In the genomic region with DNA sequence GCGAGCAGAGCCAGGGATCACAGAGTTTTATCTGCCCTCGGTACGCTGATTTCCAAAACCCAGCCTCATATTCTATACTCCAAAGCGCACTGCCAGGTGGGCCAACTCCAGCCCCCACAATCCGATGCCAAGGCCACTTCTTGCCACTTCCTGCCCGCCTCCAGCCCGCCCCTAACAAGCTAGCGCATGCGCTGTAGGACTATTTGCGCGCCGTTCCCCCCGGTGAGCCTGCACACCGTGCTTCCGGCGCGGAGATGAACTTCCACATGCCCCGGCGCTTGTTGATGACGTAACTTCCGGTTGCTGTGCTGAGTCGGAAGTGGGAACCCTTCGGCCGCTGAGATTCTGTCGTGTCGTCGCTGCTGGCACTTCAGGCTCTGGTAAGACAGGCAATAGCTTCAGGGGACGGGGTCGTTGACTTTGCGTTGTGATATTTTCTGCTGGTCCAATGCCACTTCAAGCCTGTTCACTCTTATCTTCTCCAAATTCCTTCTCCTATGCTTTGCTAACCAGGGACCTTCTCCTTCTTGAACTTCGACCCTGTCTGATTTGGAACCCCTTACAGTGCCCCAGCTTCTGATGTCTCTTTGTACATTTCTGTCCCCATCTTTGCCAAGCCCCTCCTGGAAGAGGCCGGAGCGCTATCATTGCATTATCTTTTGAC, we compare ENCODE assay signal across 8 cellular contexts. TPM values are rescaled to one million over a fixed set of nuclear protein-coding genes. Genes with fewer than 3 reads are reported as not detected.
DNase-seq lines count a peak whose midpoint lies in the region; ATAC-seq and TF ChIP-seq lines count a peak whose summit lies in the region.

A gene with protein sequence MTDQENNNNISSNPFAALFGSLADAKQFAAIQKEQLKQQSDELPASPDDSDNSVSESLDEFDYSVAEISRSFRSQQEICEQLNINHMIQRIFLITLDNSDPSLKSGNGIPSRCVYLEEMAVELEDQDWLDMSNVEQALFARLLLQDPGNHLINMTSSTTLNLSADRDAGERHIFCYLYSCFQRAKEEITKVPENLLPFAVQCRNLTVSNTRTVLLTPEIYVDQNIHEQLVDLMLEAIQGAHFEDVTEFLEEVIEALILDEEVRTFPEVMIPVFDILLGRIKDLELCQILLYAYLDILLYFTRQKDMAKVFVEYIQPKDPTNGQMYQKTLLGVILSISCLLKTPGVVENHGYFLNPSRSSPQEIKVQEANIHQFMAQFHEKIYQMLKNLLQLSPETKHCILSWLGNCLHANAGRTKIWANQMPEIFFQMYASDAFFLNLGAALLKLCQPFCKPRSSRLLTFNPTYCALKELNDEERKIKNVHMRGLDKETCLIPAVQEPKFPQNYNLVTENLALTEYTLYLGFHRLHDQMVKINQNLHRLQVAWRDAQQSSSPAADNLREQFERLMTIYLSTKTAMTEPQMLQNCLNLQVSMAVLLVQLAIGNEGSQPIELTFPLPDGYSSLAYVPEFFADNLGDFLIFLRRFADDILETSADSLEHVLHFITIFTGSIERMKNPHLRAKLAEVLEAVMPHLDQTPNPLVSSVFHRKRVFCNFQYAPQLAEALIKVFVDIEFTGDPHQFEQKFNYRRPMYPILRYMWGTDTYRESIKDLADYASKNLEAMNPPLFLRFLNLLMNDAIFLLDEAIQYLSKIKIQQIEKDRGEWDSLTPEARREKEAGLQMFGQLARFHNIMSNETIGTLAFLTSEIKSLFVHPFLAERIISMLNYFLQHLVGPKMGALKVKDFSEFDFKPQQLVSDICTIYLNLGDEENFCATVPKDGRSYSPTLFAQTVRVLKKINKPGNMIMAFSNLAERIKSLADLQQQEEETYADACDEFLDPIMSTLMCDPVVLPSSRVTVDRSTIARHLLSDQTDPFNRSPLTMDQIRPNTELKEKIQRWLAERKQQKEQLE (plus strand): TSS at position 306 of the 664 bp plus-strand sequence. CDS start 5,481 bp downstream, outside the sequence.

- peak; percentile 97 for DNase-seq in DMS53 (lab: John Stamatoyannopoulos, UW)
- peak; percentile 87 for DNase-seq in LHCN-M2 (ENCODE audit: low read depth)
- DNase-seq in RPMI8226: peak; percentile 99
- peak; percentile 94 to 98 for DNase-seq in activated T-helper 1 cell treated with anti-CD3 and anti-CD28 coated beads, Interleukin-2, amount 50 U/mL, for 16 hours (ENCODE audit: low read depth in 1 of 2, low spot score in 1 of 2)
- peak; percentile 91 to 95 for DNase-seq in fibroblast of lung (ENCODE audit: low read depth in 2 of 2)
- DNase-seq in naive thymus-derived CD4-positive, alpha-beta T cell: peak; percentile 89 to 96 (median 95)
- DNase-seq in stimulated activated naive B cell treated with anti-CD40 and anti-IgM and Interleukin-4, amounts not matched to agents 10 μg/mL and 1 μg/mL and 100 μg/mL, for 72 hours: peak; percentile 97

- peak within 1 kb of the TSS; percentile 73 for H3K27ac ChIP-seq in fibroblast of lung (ENCODE audit: insufficient read depth, low read length)
- H3K27ac ChIP-seq in naive thymus-derived CD4-positive, alpha-beta T cell (ENCODE audit: low read depth, low read length): peak within 1 kb of the TSS; percentile 93

- peak within 1 kb of the TSS; percentile 81 for H3K4me2 ChIP-seq in fibroblast of lung (ENCODE audit: extremely low read depth, insufficient read depth, low read length)

- H3K27me3 Mint-ChIP-seq in naive thymus-derived CD4-positive, alpha-beta T cell: peaks cover 0 to 6% (median 0%) of the 10 kb centered on the region in 5 donors
- H3K27me3 Mint-ChIP-seq in stimulated activated naive B cell treated with anti-CD40 and anti-IgM and Interleukin-4, amounts not matched to agents 10 μg/mL and 1 μg/mL and 100 μg/mL, for 72 hours: no peaks in the 10 kb centered on the region

- no peaks in the 10 kb centered on the region for H3K9me3 ChIP-seq in fibroblast of lung (ENCODE audit: control insufficient read depth, insufficient read depth, low read depth, low read length)
- H3K9me3 ChIP-seq in naive thymus-derived CD4-positive, alpha-beta T cell (ENCODE audit: control insufficient read depth in 2 of 3, low read length in 3 of 3): no peaks in the 10 kb centered on the region

- peak within 1 kb of the TSS; percentile 92 to 99 (median 96) for H3K4me3 Mint-ChIP-seq in naive thymus-derived CD4-positive, alpha-beta T cell
- peak within 1 kb of the TSS; percentile 93 to 96 for H3K4me3 Mint-ChIP-seq in stimulated activated naive B cell treated with anti-CD40 and anti-IgM and Interleukin-4, amounts not matched to agents 10 μg/mL and 1 μg/mL and 100 μg/mL, for 72 hours

- H3K27me3 ChIP-seq in fibroblast of lung (ENCODE audit: control insufficient read depth, insufficient read depth, low read length): no peaks in the 10 kb centered on the region
- H3K27me3 ChIP-seq in naive thymus-derived CD4-positive, alpha-beta T cell (ENCODE audit: control insufficient read depth in 2 of 2, insufficient read depth in 2 of 2, low read length in 2 of 2): no peaks in the 10 kb centered on the region

- H3K4me1 ChIP-seq in fibroblast of lung (ENCODE audit: control insufficient read depth, extremely low read depth, insufficient read depth, low read length): no peaks in the 10 kb centered on the region
- peaks cover 18 to 27% of the 10 kb centered on the region in 2 donors for H3K4me1 ChIP-seq in naive thymus-derived CD4-positive, alpha-beta T cell (ENCODE audit: control insufficient read depth in 2 of 2, insufficient read depth in 2 of 2, low read length in 2 of 2)

- H3K4me1 Mint-ChIP-seq in naive thymus-derived CD4-positive, alpha-beta T cell: peaks cover 30 to 61% (median 51%) of the 10 kb centered on the region in 7 donors
- H3K4me1 Mint-ChIP-seq in stimulated activated naive B cell treated with anti-CD40 and anti-IgM and Interleukin-4, amounts not matched to agents 10 μg/mL and 1 μg/mL and 100 μg/mL, for 72 hours: peaks cover 19 to 38% of the 10 kb centered on the region in 2 donors

- peak within 1 kb of the TSS; percentile 96 to 100 (median 98) for H3K27ac Mint-ChIP-seq in naive thymus-derived CD4-positive, alpha-beta T cell
- peak within 1 kb of the TSS; percentile 96 for H3K27ac Mint-ChIP-seq in stimulated activated naive B cell treated with anti-CD40 and anti-IgM and Interleukin-4, amounts not matched to agents 10 μg/mL and 1 μg/mL and 100 μg/mL, for 72 hours

- TF ChIP-seq CTCF in fibroblast of lung (conservative IDR thresholded peaks at IDR 0.05 in 1 of 2, IDR thresholded peaks at IDR 0.05 in 1 of 2; ENCODE audit: low read depth in 1 of 2, low read length in 2 of 2): no peak

- CTCF ChIA-PET in naive thymus-derived CD4-positive, alpha-beta T cell (lab: Charles Lee): interaction anchor here (0.8 to 3.6 kb wide), 4 partner anchors 17 to 64 kb away, joined by 3 to 21 read pairs (median 12); a partner anchor contains a TSS

- H3K9me3 Mint-ChIP-seq in naive thymus-derived CD4-positive, alpha-beta T cell: peaks cover 0 to 11% (median 0%) of the 10 kb centered on the region in 11 donors
- H3K9me3 Mint-ChIP-seq in stimulated activated naive B cell treated with anti-CD40 and anti-IgM and Interleukin-4, amounts not matched to agents 10 μg/mL and 1 μg/mL and 100 μg/mL, for 72 hours: peaks cover 0 to 2% of the 10 kb centered on the region in 2 donors

- peak within 1 kb of the TSS; percentile 99 for H2AFZ ChIP-seq in fibroblast of lung (ENCODE audit: low read length)

- H3K4me3 ChIP-seq in fibroblast of lung (replicated peaks in 1 of 4; ENCODE audit: control extremely low read depth in 1 of 4, insufficient read depth in 1 of 4, low read depth in 3 of 4, low read length in 4 of 4): peak within 1 kb of the TSS; percentile 82 to 98 (median 92)
- peak within 1 kb of the TSS; percentile 87 for H3K4me3 ChIP-seq in naive thymus-derived CD4-positive, alpha-beta T cell (ENCODE audit: low read length)

- peak; percentile 93 for ATAC-seq in GM21737 (IDR thresholded peaks at IDR 0.05; ENCODE audit: unreplicated experiment)
- ATAC-seq in naive thymus-derived CD4-positive, alpha-beta T cell: peak; percentile 96
- peak; percentile 99 for ATAC-seq in stimulated activated naive B cell treated with anti-CD40 and anti-IgM and Interleukin-4, amounts not matched to agents 10 μg/mL and 1 μg/mL and 100 μg/mL, for 72 hours (replicated peaks)

- H4K20me1 ChIP-seq in fibroblast of lung (ENCODE audit: control insufficient read depth, extremely low read depth, insufficient read depth, low read length): no peaks in the 10 kb centered on the region

- peaks cover 38% of the 10 kb centered on the region for H3K79me2 ChIP-seq in fibroblast of lung (ENCODE audit: control insufficient read depth, insufficient read depth, low read length)

- POLR2A ChIA-PET in naive thymus-derived CD4-positive, alpha-beta T cell (lab: Charles Lee): interaction anchor here (0.9 to 5.3 kb wide), 16 partner anchors 9 to 858 kb away, joined by 3 to 36 read pairs (median 4); a partner anchor contains a TSS

- H3K9ac ChIP-seq in fibroblast of lung (ENCODE audit: insufficient read depth, low read length): peak within 1 kb of the TSS; percentile 73

- peaks cover 0 to 18% (median 12%) of the 10 kb centered on the region in 5 donors for H3K36me3 Mint-ChIP-seq in naive thymus-derived CD4-positive, alpha-beta T cell
- H3K36me3 Mint-ChIP-seq in stimulated activated naive B cell treated with anti-CD40 and anti-IgM and Interleukin-4, amounts not matched to agents 10 μg/mL and 1 μg/mL and 100 μg/mL, for 72 hours: peaks cover 9 to 17% of the 10 kb centered on the region in 2 donors

- intact Hi-C loops in naive thymus-derived CD4-positive, alpha-beta T cell (cut with micrococcal nuclease): loop anchor here (1.0 to 5.0 kb wide), 13 partner anchors 15 to 735 kb away; a partner anchor contains a TSS

- no peaks in the 10 kb centered on the region for H3K36me3 ChIP-seq in fibroblast of lung (ENCODE audit: control insufficient read depth, insufficient read depth, low read length)
- H3K36me3 ChIP-seq in naive thymus-derived CD4-positive, alpha-beta T cell (ENCODE audit: control insufficient read depth in 2 of 3, insufficient read depth in 3 of 3, low read length in 3 of 3): peaks cover 0 to 7% (median 5%) of the 10 kb centered on the region in 3 experiments

RNA-seq across cellular contexts. Expression of the gene that starts here (rescaled TPM):
- 41.7 and 48.5 TPM in 2 replicates for total RNA-seq in LHCN-M2 (2014; rRNA removed)
- polyA plus RNA-seq in LHCN-M2 (2012): 9.7 TPM
- 29.0 and 37.0 TPM in 2 replicates for total RNA-seq in fibroblast of lung
- 21.8 and 24.9 TPM in 2 replicates for polyA plus RNA-seq in fibroblast of lung
- polyA plus RNA-seq in fibroblast of lung (2012): 20.1 and 23.8 TPM in 2 replicates
- polyA minus RNA-seq in fibroblast of lung (ENCODE audit: low replicate concordance): 45.2 and 56.6 TPM in 2 replicates
- total RNA-seq in naive thymus-derived CD4-positive, alpha-beta T cell: 10 to 100 TPM; 38.4 to 54.5 (median 46.9) TPM
- 10 to 100 TPM; 20.3 to 31.7 TPM for polyA plus RNA-seq in naive thymus-derived CD4-positive, alpha-beta T cell

Comparison
In these comparisons a context has a peak if more than half of its experiments do, and no peak if none do; other contexts are left out.
1. Peak in every context shown above with its lines: DNase-seq, ATAC-seq, H3K4me3 ChIP-seq and H3K27ac ChIP-seq.